1 cellular context compared by ENCODE assay signal in genomic region chr2:126990605-126991532, GRCh38.
TF ChIP-seq lines count a peak whose summit lies in the region.

No MANE protein-coding gene starts in this region.

TF ChIP-seq in K562, 482 proteins besides CTCF, POLR2A, EP300 and RAD21 (continued from another document and continues in another):
- TF ChIP-seq PBX2 (CRISPR knock-in tag; IDR thresholded peaks at IDR 0.05; ENCODE audit: low read depth) (no peak), PBX2 (tag; conservative IDR thresholded peaks at IDR 0.05; ENCODE audit: low read depth) (peak; percentile 94), NBN (IDR thresholded peaks at IDR 0.05; ENCODE audit: low read depth) (no peak), SMAD4 (CRISPR knock-in tag; conservative IDR thresholded peaks at IDR 0.05) (peak; percentile 79), BACH1 (tag; IDR thresholded peaks at IDR 0.05) (no peak), DPF2 (IDR thresholded peaks at IDR 0.05) (peak; percentile 67; the same call in 1 of the 2 replicates), ATF6 (CRISPR knock-in tag; IDR thresholded peaks at IDR 0.05) (no peak), KDM1A (IDR thresholded peaks at IDR 0.05) (peak; percentile 86 to 93), SRF (CRISPR knock-in tag; IDR thresholded peaks at IDR 0.05) (no peak), JUND (IDR thresholded peaks at IDR 0.05; ENCODE audit: borderline replicate concordance, low read depth, low read length) (peak; percentile 35; the same call in 1 of the 2 replicates), JUND (tag; IDR thresholded peaks at IDR 0.05; ENCODE audit: borderline replicate concordance, low read depth, low read length) (no peak), ELK1 (CRISPR knock-in tag; IDR thresholded peaks at IDR 0.05) (no peak), HNRNPL (IDR thresholded peaks at IDR 0.05; ENCODE audit: low read depth, low read length) (no peak), TFAM (CRISPR knock-in tag; conservative IDR thresholded peaks at IDR 0.05) (no peak), STAT6 (CRISPR knock-in tag; IDR thresholded peaks at IDR 0.05) (no peak), FOXA3 (CRISPR knock-in tag; conservative IDR thresholded peaks at IDR 0.05 in 1 of 2, IDR thresholded peaks at IDR 0.05 in 1 of 2) (peak in 1 of 2 experiments; percentile 85; a peak in 2 of 4 replicates), EGR1 (conservative IDR thresholded peaks at IDR 0.05) (peak; percentile 66), NFE2L1 (tag; IDR thresholded peaks at IDR 0.05; ENCODE audit: borderline replicate concordance, low read depth) (no peak), ATF3 (IDR thresholded peaks at IDR 0.05) (no peak), ATF3 (CRISPR knock-in tag; conservative IDR thresholded peaks at IDR 0.05) (no peak), NCOR1 (IDR thresholded peaks at IDR 0.05) (peak; percentile 86), SIRT6 (IDR thresholded peaks at IDR 0.05; ENCODE audit: low read depth, low read length) (no peak), BCOR (IDR thresholded peaks at IDR 0.05) (no peak), PHB2 (IDR thresholded peaks at IDR 0.05; ENCODE audit: low read depth) (peak; percentile 11; the same call in 1 of the 2 replicates), ZNF639 (CRISPR knock-in tag; conservative IDR thresholded peaks at IDR 0.05 in 1 of 2, IDR thresholded peaks at IDR 0.05 in 1 of 2) (no peak), DACH1 (IDR thresholded peaks at IDR 0.05; ENCODE audit: partially characterized antibody) (peak; percentile 12), MEIS2 (IDR thresholded peaks at IDR 0.05; ENCODE audit: partially characterized antibody) (peak; percentile 94), ARID3A (IDR thresholded peaks at IDR 0.05; ENCODE audit: borderline replicate concordance, low read depth, low read length) (no peak), GTF2F1 (IDR thresholded peaks at IDR 0.05; ENCODE audit: low read depth, low read length) (no peak), SMAD1 (IDR thresholded peaks at IDR 0.05; ENCODE audit: low read depth, low read length, partially characterized antibody) (no peak), XRCC4 (IDR thresholded peaks at IDR 0.05; ENCODE audit: extremely low read depth, insufficient read depth, insufficient read length) (no peak), DIDO1 (tag; IDR thresholded peaks at IDR 0.05; ENCODE audit: low read depth) (no peak), ZBTB1 (CRISPR knock-in tag; IDR thresholded peaks at IDR 0.05; ENCODE audit: borderline replicate concordance, low read depth) (no peak), STAT5A (IDR thresholded peaks at IDR 0.05; ENCODE audit: borderline replicate concordance, low read length) (peak; percentile 30; the same call in 1 of the 2 replicates), THAP12 (CRISPR knock-in tag; IDR thresholded peaks at IDR 0.05) (no peak), CBFB (CRISPR knock-in tag; IDR thresholded peaks at IDR 0.05) (no peak), ZFPM2 (CRISPR knock-in tag; IDR thresholded peaks at IDR 0.05) (no peak), TAL1 (IDR thresholded peaks at IDR 0.05) (peak; percentile 87)
